Comparison of ENCODE assay signal across 8 cellular contexts in the genomic region with DNA sequence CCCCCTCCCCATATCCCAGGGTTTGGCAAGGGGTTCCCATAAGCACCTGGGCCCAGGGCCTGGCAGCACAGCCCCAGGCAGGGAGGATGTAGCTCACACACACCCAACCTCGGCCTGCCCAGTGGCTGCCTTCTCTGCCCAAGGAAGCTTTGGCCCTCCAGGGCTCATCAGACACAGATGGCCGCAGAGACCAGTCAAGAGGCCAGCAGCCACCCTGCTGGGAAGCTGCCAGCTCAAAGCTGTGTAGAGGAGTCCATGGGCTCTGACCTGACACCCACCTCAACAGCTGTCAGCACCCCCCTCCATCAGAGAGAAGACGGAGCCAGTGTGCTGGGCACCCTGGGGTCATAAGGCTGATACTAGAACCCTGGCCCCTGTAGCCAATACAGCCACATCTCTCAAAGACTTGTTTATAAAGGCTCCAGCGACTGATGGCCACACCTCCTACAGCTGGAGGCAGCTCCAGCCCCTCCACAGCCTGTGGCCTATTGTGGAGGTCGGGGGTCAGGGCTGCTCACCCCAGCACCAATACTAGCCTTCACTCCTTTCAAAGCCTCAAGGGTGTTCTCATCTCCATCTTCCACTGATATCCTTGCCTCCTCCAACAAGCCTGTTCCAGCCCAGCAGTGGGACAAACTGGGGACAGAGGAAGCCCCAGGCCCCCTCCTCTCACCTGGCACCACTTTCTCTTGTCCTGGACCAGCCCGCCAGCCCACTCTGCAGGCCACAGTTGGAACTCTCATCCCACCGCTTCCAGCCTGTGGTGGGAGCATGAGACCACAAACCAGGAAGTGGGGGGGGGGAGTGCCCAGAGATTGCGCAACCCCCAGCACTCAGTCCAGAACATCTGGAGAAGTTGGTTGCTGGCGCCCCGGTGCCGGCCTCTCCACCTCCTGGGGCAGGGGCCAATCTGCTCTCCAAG. TPM values are rescaled to one million over a fixed set of nuclear protein-coding genes. Genes with fewer than 3 reads are reported as not detected.
A peak's percentile ranks its signal among the peaks of the same experiment; 100 is the strongest.
DNase-seq lines count a peak whose midpoint lies in the region; FAIRE-seq and TF ChIP-seq lines count a peak whose summit lies in the region.

No MANE protein-coding gene starts in this region.

- H3K9me3 Mint-ChIP-seq in activated T-helper 1 cell treated with anti-CD3 and anti-CD28 coated beads, Interleukin-12 subunit alpha, Interleukin-12 subunit beta, Interleukin-2, Interleukin-4 antibody, amounts not matched to agents 30 ng/mL and 10 ng/mL and 1 ng/mL, durations not matched to agents 14 hours and 24 hours and 36 hours = no peaks in the 10 kb centered on the region

- H3K4me3 ChIP-seq in BLaER1 (peak overlapping the region; percentile 86), HUES6 (ENCODE audit: low read depth, low read length) (no peak overlapping the region; the same call in 1 of the 2 replicates), right atrium auricular region (no peak overlapping the region), small intestine (ENCODE audit: low read depth in 1 of 2, low read length in 2 of 2) (no peak overlapping the region)

- intact Hi-C loops in activated T-helper 1 cell treated with anti-CD3 and anti-CD28 coated beads, Interleukin-12 subunit alpha, Interleukin-12 subunit beta, Interleukin-2, Interleukin-4 antibody, amounts not matched to agents 30 ng/mL and 10 ng/mL and 1 ng/mL, durations not matched to agents 14 hours and 24 hours and 36 hours (cut with micrococcal nuclease) = no loop called here

- peak overlapping the region; percentile 93 for H3K27ac ChIP-seq in BLaER1
- H3K27ac ChIP-seq in HUES6 (ENCODE audit: low read depth, low read length) = peak overlapping the region; percentile 78; the same call in 1 of the 2 replicates
- peak overlapping the region; percentile 90 to 96 for H3K27ac ChIP-seq in right atrium auricular region
- H3K27ac ChIP-seq in small intestine (ENCODE audit: low read depth in 1 of 2, low read length in 1 of 2) = peak overlapping the region; percentile 6 to 82

- peaks cover 10% of the 10 kb centered on the region; the same call in 1 of the 2 replicates for H4K20me1 ChIP-seq in BLaER1

- 34 to 49% (median 47%) methylated on average over 11 of the region's 11 CpGs for WGBS in small intestine, 3 donors

- peak overlapping the region; percentile 71 for H3K27ac Mint-ChIP-seq in activated T-helper 1 cell treated with anti-CD3 and anti-CD28 coated beads, Interleukin-12 subunit alpha, Interleukin-12 subunit beta, Interleukin-2, Interleukin-4 antibody, amounts not matched to agents 30 ng/mL and 10 ng/mL and 1 ng/mL, durations not matched to agents 14 hours and 24 hours and 36 hours

- H3K27me3 ChIP-seq in BLaER1 (peaks cover 35% of the 10 kb centered on the region), HUES6 (ENCODE audit: control insufficient read depth, insufficient read depth, low read length) (no peaks in the 10 kb centered on the region), right atrium auricular region (no peaks in the 10 kb centered on the region), small intestine (ENCODE audit: control insufficient read depth in 2 of 2, insufficient read depth in 2 of 2, low read length in 2 of 2) (peaks cover 0 to 5% of the 10 kb centered on the region in 2 donors)

- peak overlapping the region; percentile 90; the same call in 1 of the 2 replicates for H3K9ac ChIP-seq in BLaER1
- peak overlapping the region; percentile 82 for H3K9ac ChIP-seq in HUES6 (ENCODE audit: low read length)

- peak overlapping the region; percentile 99 for H3K4me2 ChIP-seq in BLaER1

- H3K4me1 Mint-ChIP-seq in activated T-helper 1 cell treated with anti-CD3 and anti-CD28 coated beads, Interleukin-12 subunit alpha, Interleukin-12 subunit beta, Interleukin-2, Interleukin-4 antibody, amounts not matched to agents 30 ng/mL and 10 ng/mL and 1 ng/mL, durations not matched to agents 14 hours and 24 hours and 36 hours (ENCODE audit: low read depth) = peaks cover 28% of the 10 kb centered on the region

- peaks cover 18% of the 10 kb centered on the region for H3K36me3 ChIP-seq in BLaER1
- H3K36me3 ChIP-seq in HUES6 (ENCODE audit: control insufficient read depth, insufficient read depth, low read length) = peaks cover 13% of the 10 kb centered on the region
- H3K36me3 ChIP-seq in right atrium auricular region = peaks cover 10% of the 10 kb centered on the region
- peaks cover 0 to 2% of the 10 kb centered on the region in 2 donors for H3K36me3 ChIP-seq in small intestine (ENCODE audit: control insufficient read depth in 2 of 2, insufficient read depth in 2 of 2, low read length in 2 of 2)

- peak overlapping the region; percentile 80 for H3K4me3 Mint-ChIP-seq in activated T-helper 1 cell treated with anti-CD3 and anti-CD28 coated beads, Interleukin-12 subunit alpha, Interleukin-12 subunit beta, Interleukin-2, Interleukin-4 antibody, amounts not matched to agents 30 ng/mL and 10 ng/mL and 1 ng/mL, durations not matched to agents 14 hours and 24 hours and 36 hours

- H3K9me3 ChIP-seq in BLaER1 = no peaks in the 10 kb centered on the region
- no peaks in the 10 kb centered on the region for H3K9me3 ChIP-seq in HUES6 (ENCODE audit: control insufficient read depth, insufficient read depth, low read depth, low read length)
- H3K9me3 ChIP-seq in right atrium auricular region = no peaks in the 10 kb centered on the region
- no peaks in the 10 kb centered on the region for H3K9me3 ChIP-seq in small intestine (ENCODE audit: control insufficient read depth, low read depth)

- H3K27me3 Mint-ChIP-seq in activated T-helper 1 cell treated with anti-CD3 and anti-CD28 coated beads, Interleukin-12 subunit alpha, Interleukin-12 subunit beta, Interleukin-2, Interleukin-4 antibody, amounts not matched to agents 30 ng/mL and 10 ng/mL and 1 ng/mL, durations not matched to agents 14 hours and 24 hours and 36 hours (ENCODE audit: insufficient read depth) = peaks cover 24% of the 10 kb centered on the region

- H3K4me1 ChIP-seq in BLaER1 = peaks cover 61% of the 10 kb centered on the region
- peaks cover 60% of the 10 kb centered on the region for H3K4me1 ChIP-seq in HUES6 (ENCODE audit: control insufficient read depth, insufficient read depth, low read length)
- peaks cover 0 to 84% of the 10 kb centered on the region in 2 donors for H3K4me1 ChIP-seq in right atrium auricular region
- H3K4me1 ChIP-seq in small intestine (ENCODE audit: control insufficient read depth in 2 of 2, insufficient read depth in 1 of 2, low read depth in 1 of 2, low read length in 1 of 2) = peaks cover 0 to 8% of the 10 kb centered on the region in 2 donors

- DNase-seq in activated T-helper 1 cell treated with anti-CD3 and anti-CD28 coated beads, Interleukin-12 subunit alpha, Interleukin-12 subunit beta, Interleukin-2, Interleukin-4 antibody, amounts not matched to agents 30 ng/mL and 10 ng/mL and 1 ng/mL, durations not matched to agents 14 hours and 24 hours and 36 hours (ENCODE audit: low spot score) = no peak
- DNase-seq in right atrium auricular region (ENCODE audit: low spot score) (peak; percentile 92), small intestine (no peak), NCI-H1436 (lab: John Stamatoyannopoulos, UW) (no peak)
- DNase-seq in stimulated activated CD4-positive, alpha-beta T cell treated with anti-CD3 and anti-CD28 coated beads, Interleukin-1b, Interleukin-23, amount 100 ng/mL, for 48 hours = no peak
- no peak for DNase-seq in activated CD4-positive, alpha-beta T cell treated with anti-CD3 and anti-CD28 coated beads, Interleukin-2, amount 50 U/mL, for 48 hours

- TF ChIP-seq CTCF in right atrium auricular region (IDR thresholded peaks at IDR 0.05) = peak in 1 of 2 donors; percentile 9

- FAIRE-seq in small intestine (lab: Jason Lieb, UNC) = no peak

- H3K36me3 Mint-ChIP-seq in activated T-helper 1 cell treated with anti-CD3 and anti-CD28 coated beads, Interleukin-12 subunit alpha, Interleukin-12 subunit beta, Interleukin-2, Interleukin-4 antibody, amounts not matched to agents 30 ng/mL and 10 ng/mL and 1 ng/mL, durations not matched to agents 14 hours and 24 hours and 36 hours (ENCODE audit: low read depth) = peaks cover 8% of the 10 kb centered on the region

RNA-seq across cellular contexts. Expression of a gene that starts 2.2 kb away (rescaled TPM):
- total RNA-seq in activated T-helper 1 cell treated with anti-CD3 and anti-CD28 coated beads, Interleukin-12 subunit alpha, Interleukin-12 subunit beta, Interleukin-2, Interleukin-4 antibody, amounts not matched to agents 30 ng/mL and 10 ng/mL and 1 ng/mL, durations not matched to agents 14 hours and 24 hours and 36 hours = 73.9 and 77.5 TPM in 2 replicates
- total RNA-seq in right atrium auricular region = 10 to 100 TPM; 47.7 to 84.0 TPM
- polyA plus RNA-seq in small intestine = 10 to 100 TPM; 67.5 to 76.7 (median 68.6) TPM

RNA-seq across cellular contexts. Expression of a gene that starts 3.4 kb away (rescaled TPM):
- 0.52 and 0.96 TPM in 2 replicates for total RNA-seq in activated T-helper 1 cell treated with anti-CD3 and anti-CD28 coated beads, Interleukin-12 subunit alpha, Interleukin-12 subunit beta, Interleukin-2, Interleukin-4 antibody, amounts not matched to agents 30 ng/mL and 10 ng/mL and 1 ng/mL, durations not matched to agents 14 hours and 24 hours and 36 hours
- total RNA-seq in right atrium auricular region = 10 to 100 TPM; 12.0 to 25.4 TPM
- polyA plus RNA-seq in small intestine = 10 to 100 TPM; 10.1 to 28.6 (median 21.1) TPM

RNA-seq across cellular contexts. Expression of a gene that starts 22.2 kb away (rescaled TPM):
- 98.9 and 101 TPM in 2 replicates for total RNA-seq in activated T-helper 1 cell treated with anti-CD3 and anti-CD28 coated beads, Interleukin-12 subunit alpha, Interleukin-12 subunit beta, Interleukin-2, Interleukin-4 antibody, amounts not matched to agents 30 ng/mL and 10 ng/mL and 1 ng/mL, durations not matched to agents 14 hours and 24 hours and 36 hours
- total RNA-seq in right atrium auricular region = 10 to 100 TPM; 47.1 to 78.3 TPM
- 10 to 100 TPM; 27.6 to 38.2 (median 27.7) TPM for polyA plus RNA-seq in small intestine

RNA-seq across cellular contexts. Expression of a gene that starts 22.4 kb away (rescaled TPM):
- total RNA-seq in activated T-helper 1 cell treated with anti-CD3 and anti-CD28 coated beads, Interleukin-12 subunit alpha, Interleukin-12 subunit beta, Interleukin-2, Interleukin-4 antibody, amounts not matched to agents 30 ng/mL and 10 ng/mL and 1 ng/mL, durations not matched to agents 14 hours and 24 hours and 36 hours = 90.6 and 91.3 TPM in 2 replicates
- total RNA-seq in right atrium auricular region = 1 to 10 TPM; 4.0 TPM
- 10 to 100 TPM in 2 of 3 donors, 1 to 10 TPM in 1; 8.1 to 19.9 (median 12.1) TPM for polyA plus RNA-seq in small intestine
